Comparison of ENCODE assay signal across 28 cellular contexts in genomic region chr13:111913790-111914189, GRCh38.
DNase-seq lines count a peak whose midpoint lies in the region; ATAC-seq and TF ChIP-seq lines count a peak whose summit lies in the region.
"Had no signal": no experiment of that assay in that cellular context is flagged by ENCODE, and none has a peak within 500 bp of the region (broad histone marks: within the 10 kb centered on the region; RNA-seq: fewer than 3 reads in every experiment).

No MANE protein-coding gene starts in this region.

- TF ChIP-seq CTCF in esophagus muscularis mucosa (IDR thresholded peaks at IDR 0.05) (no peak), upper lobe of right lung (IDR thresholded peaks at IDR 0.05) (no peak)

- intact Hi-C loops in esophagus muscularis mucosa (cut with DNase I) (no loop called here), upper lobe of right lung (cut with DNase I) (no loop called here)

- ATAC-seq in activated CD8-positive, alpha-beta memory T cell treated with anti-CD3 and anti-CD28 coated beads, Interleukin-2, amount 10 ng/mL, durations not matched to agents 7 days and 5 days = no peak
- ATAC-seq in upper lobe of right lung = no peak
- no peak for ATAC-seq in HG03565 (IDR thresholded peaks at IDR 0.05; ENCODE audit: unreplicated experiment)
- no peak for ATAC-seq in GM21390 (IDR thresholded peaks at IDR 0.05; ENCODE audit: unreplicated experiment)
- ATAC-seq: K562; naive thymus-derived CD4-positive, alpha-beta T cell; stimulated activated memory B cell treated with anti-CD40 and anti-IgM and Interleukin-4, amounts not matched to agents 10 μg/mL and 1 μg/mL and 100 μg/mL, for 72 hours had no signal

- H3K4me1 ChIP-seq in esophagus muscularis mucosa = no peaks in the 10 kb centered on the region
- no peaks in the 10 kb centered on the region for H3K4me1 ChIP-seq in upper lobe of right lung
- H3K4me1 ChIP-seq: BLaER1 had no signal

- H3K9me3 ChIP-seq in esophagus muscularis mucosa (no peaks in the 10 kb centered on the region), upper lobe of right lung (no peaks in the 10 kb centered on the region)
- H3K9me3 ChIP-seq: BLaER1 had no signal

- no peak for TF ChIP-seq EP300 in esophagus muscularis mucosa (IDR thresholded peaks at IDR 0.05)

- no peaks in the 10 kb centered on the region for H3K4me1 Mint-ChIP-seq in activated CD8-positive, alpha-beta memory T cell treated with anti-CD3 and anti-CD28 coated beads, Interleukin-2, amount 10 ng/mL, durations not matched to agents 7 days and 5 days
- H3K4me1 Mint-ChIP-seq: naive thymus-derived CD4-positive, alpha-beta T cell; stimulated activated memory B cell treated with anti-CD40 and anti-IgM and Interleukin-4, amounts not matched to agents 10 μg/mL and 1 μg/mL and 100 μg/mL, for 72 hours had no signal

- H3K4me3 Mint-ChIP-seq in activated CD8-positive, alpha-beta memory T cell treated with anti-CD3 and anti-CD28 coated beads, Interleukin-2, amount 10 ng/mL, durations not matched to agents 7 days and 5 days = no peak overlapping the region
- H3K4me3 Mint-ChIP-seq: activated CD4-positive, alpha-beta memory T cell treated with anti-CD3 and anti-CD28 coated beads for 36 hours; activated T-helper 1 cell treated with anti-CD3 and anti-CD28 coated beads, Interleukin-12 subunit alpha, Interleukin-12 subunit beta, Interleukin-2, Interleukin-4 antibody, amounts not matched to agents 30 ng/mL and 10 ng/mL and 1 ng/mL, durations not matched to agents 14 hours and 24 hours and 36 hours; naive thymus-derived CD4-positive, alpha-beta T cell; stimulated activated memory B cell treated with anti-CD40 and anti-IgM and Interleukin-4, amounts not matched to agents 10 μg/mL and 1 μg/mL and 100 μg/mL, for 72 hours had no signal

- H3K27ac Mint-ChIP-seq in activated CD8-positive, alpha-beta memory T cell treated with anti-CD3 and anti-CD28 coated beads, Interleukin-2, amount 10 ng/mL, durations not matched to agents 7 days and 5 days = no peak overlapping the region
- H3K27ac Mint-ChIP-seq: activated CD4-positive, alpha-beta memory T cell treated with anti-CD3 and anti-CD28 coated beads for 36 hours; activated T-helper 1 cell treated with anti-CD3 and anti-CD28 coated beads, Interleukin-12 subunit alpha, Interleukin-12 subunit beta, Interleukin-2, Interleukin-4 antibody, amounts not matched to agents 30 ng/mL and 10 ng/mL and 1 ng/mL, durations not matched to agents 14 hours and 24 hours and 36 hours; naive thymus-derived CD4-positive, alpha-beta T cell; stimulated activated memory B cell treated with anti-CD40 and anti-IgM and Interleukin-4, amounts not matched to agents 10 μg/mL and 1 μg/mL and 100 μg/mL, for 72 hours had no signal

- peak; percentile 25 for DNase-seq in activated CD8-positive, alpha-beta memory T cell treated with anti-CD3 and anti-CD28 coated beads, Interleukin-2, amount 50 U/mL, for 48 hours
- DNase-seq in activated CD8-positive, alpha-beta memory T cell treated with anti-CD3 and anti-CD28 coated beads, Interleukin-2, amount 10 ng/mL, durations not matched to agents 7 days and 5 days = no peak
- DNase-seq in NCI-H774 (lab: John Stamatoyannopoulos, UW) = peak; percentile 65
- DNase-seq in esophagus muscularis mucosa (ENCODE audit: extremely low spot score) = peak; percentile 62
- peak; percentile 7 for DNase-seq in upper lobe of right lung
- no peak for DNase-seq in stimulated activated CD4-positive, alpha-beta T cell treated with anti-CD3 and anti-CD28 coated beads, Interleukin-12 subunit alpha, Interleukin-12 subunit beta, amount 100 ng/mL, for 4 hours
- DNase-seq: activated CD4-positive, alpha-beta memory T cell treated with anti-CD3 and anti-CD28 coated beads for 36 hours; activated CD4-positive, alpha-beta T cell treated with anti-CD3 and anti-CD28 coated beads for 1 hour; activated CD8-positive, alpha-beta memory T cell treated with anti-CD3 and anti-CD28 coated beads, Interleukin-2, amount 50 U/mL, for 4 hours; activated naive CD4-positive, alpha-beta T cell treated with anti-CD3 and anti-CD28 coated beads, Interleukin-2, amount 50 U/mL, for 16 hours; DMS53; GDM1; HCEC 1CT; NCI-H1092; NCI-H2029; NCI-H524; SHP77; T-helper 2 cell had no signal

- H3K27me3 Mint-ChIP-seq in activated CD8-positive, alpha-beta memory T cell treated with anti-CD3 and anti-CD28 coated beads, Interleukin-2, amount 10 ng/mL, durations not matched to agents 7 days and 5 days = no peaks in the 10 kb centered on the region
- H3K27me3 Mint-ChIP-seq: activated CD4-positive, alpha-beta memory T cell treated with anti-CD3 and anti-CD28 coated beads for 36 hours had no signal

- H3K27me3 ChIP-seq in esophagus muscularis mucosa (peaks cover 0 to 21% (median 0%) of the 10 kb centered on the region in 4 donors), upper lobe of right lung (no peaks in the 10 kb centered on the region)
- H3K27me3 ChIP-seq: BLaER1, hepatocyte had no signal

- TF ChIP-seq POLR2A in esophagus muscularis mucosa (IDR thresholded peaks at IDR 0.05; ENCODE audit: low read depth) = no peak

- no peaks in the 10 kb centered on the region for H3K9me3 Mint-ChIP-seq in activated CD8-positive, alpha-beta memory T cell treated with anti-CD3 and anti-CD28 coated beads, Interleukin-2, amount 10 ng/mL, durations not matched to agents 7 days and 5 days (ENCODE audit: low read depth)
- H3K9me3 Mint-ChIP-seq: activated CD4-positive, alpha-beta memory T cell treated with anti-CD3 and anti-CD28 coated beads for 36 hours; activated T-helper 1 cell treated with anti-CD3 and anti-CD28 coated beads, Interleukin-12 subunit alpha, Interleukin-12 subunit beta, Interleukin-2, Interleukin-4 antibody, amounts not matched to agents 30 ng/mL and 10 ng/mL and 1 ng/mL, durations not matched to agents 14 hours and 24 hours and 36 hours; brain; stimulated activated memory B cell treated with anti-CD40 and anti-IgM and Interleukin-4, amounts not matched to agents 10 μg/mL and 1 μg/mL and 100 μg/mL, for 72 hours had no signal

- WGBS in esophagus muscularis mucosa = 75% methylated on average over 9 of the region's 9 CpGs

- H3K36me3 Mint-ChIP-seq in activated CD8-positive, alpha-beta memory T cell treated with anti-CD3 and anti-CD28 coated beads, Interleukin-2, amount 10 ng/mL, durations not matched to agents 7 days and 5 days = no peaks in the 10 kb centered on the region
- H3K36me3 Mint-ChIP-seq: activated CD4-positive, alpha-beta memory T cell treated with anti-CD3 and anti-CD28 coated beads for 36 hours; brain; naive thymus-derived CD4-positive, alpha-beta T cell; stimulated activated memory B cell treated with anti-CD40 and anti-IgM and Interleukin-4, amounts not matched to agents 10 μg/mL and 1 μg/mL and 100 μg/mL, for 72 hours had no signal

- no peaks in the 10 kb centered on the region for H3K36me3 ChIP-seq in esophagus muscularis mucosa
- no peaks in the 10 kb centered on the region for H3K36me3 ChIP-seq in upper lobe of right lung
- H3K36me3 ChIP-seq: BLaER1 had no signal

- no peak overlapping the region for H3K4me3 ChIP-seq in esophagus muscularis mucosa
- H3K4me3 ChIP-seq in upper lobe of right lung = no peak overlapping the region
- H3K4me3 ChIP-seq: BLaER1, hepatocyte, K562, lung had no signal

- H3K27ac ChIP-seq in esophagus muscularis mucosa (replicated peaks in 1 of 4) (no peak overlapping the region), upper lobe of right lung (no peak overlapping the region)
- H3K27ac ChIP-seq: BLaER1, hepatocyte had no signal

- CTCF ChIA-PET in activated CD8-positive, alpha-beta memory T cell treated with anti-CD3 and anti-CD28 coated beads, Interleukin-2, amount 10 ng/mL, durations not matched to agents 7 days and 5 days (lab: Charles Lee) = no interaction called here

Comparison
In these comparisons a context has a peak if more than half of its experiments do, and no peak if none do; other contexts are left out.
1. DNase-seq: peak in activated CD8-positive, alpha-beta memory T cell treated with anti-CD3 and anti-CD28 coated beads, Interleukin-2, amount 50 U/mL, for 48 hours (single experiment), NCI-H774 (single experiment), esophagus muscularis mucosa (single experiment) and upper lobe of right lung (single experiment); none in activated CD8-positive, alpha-beta memory T cell treated with anti-CD3 and anti-CD28 coated beads, Interleukin-2, amount 10 ng/mL, durations not matched to agents 7 days and 5 days (single experiment) and stimulated activated CD4-positive, alpha-beta T cell treated with anti-CD3 and anti-CD28 coated beads, Interleukin-12 subunit alpha, Interleukin-12 subunit beta, amount 100 ng/mL, for 4 hours (single experiment).